In the genomic region with DNA sequence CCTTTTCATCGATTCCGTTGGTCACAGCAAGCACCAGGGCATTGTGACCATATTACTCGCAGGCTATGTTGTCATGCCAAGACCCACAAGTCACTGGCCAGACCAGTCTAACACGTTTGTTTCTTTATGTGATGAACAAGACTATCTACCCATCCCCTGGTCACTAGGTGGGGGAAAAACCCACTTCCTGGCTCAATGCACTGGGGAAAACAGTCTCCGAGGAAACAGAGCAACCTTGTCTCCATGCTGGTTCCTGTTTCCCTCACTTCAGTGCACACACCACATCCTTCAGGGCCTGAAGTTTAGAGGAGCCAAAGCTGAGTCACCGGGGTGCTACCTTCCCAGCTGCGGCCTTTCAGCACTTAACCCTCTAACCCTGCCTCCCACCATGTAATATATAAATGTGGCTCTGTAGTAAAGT, we compare ENCODE assay signal across 1 cellular context.
TF ChIP-seq lines count a peak whose summit lies in the region.

No MANE protein-coding gene starts in this region.

TF ChIP-seq in GM12878, 131 proteins besides CTCF, POLR2A, EP300 and RAD21 (continued from another document and continues in another):
- TF ChIP-seq NFIC (IDR thresholded peaks at IDR 0.05; ENCODE audit: low read depth, low read length) (peak; percentile 70), ZNF384 (IDR thresholded peaks at IDR 0.05; ENCODE audit: borderline replicate concordance, low read depth, low read length) (no peak), ASH2L (IDR thresholded peaks at IDR 0.05; ENCODE audit: borderline replicate concordance, low read depth) (peak; percentile 16; the same call in 1 of the 2 replicates), JUNB (IDR thresholded peaks at IDR 0.05) (peak; percentile 9; the same call in 1 of the 2 replicates), KLF5 (IDR thresholded peaks at IDR 0.05; ENCODE audit: partially characterized antibody) (no peak), DPF2 (IDR thresholded peaks at IDR 0.05) (0 out of 2 replicates have a peak, but pooled peaks have one; percentile 37), ETV6 (conservative IDR thresholded peaks at IDR 0.05 in 1 of 2, IDR thresholded peaks at IDR 0.05 in 1 of 2; ENCODE audit: borderline replicate concordance in 1 of 2, low read depth in 1 of 2) (peak in 1 of 2 experiments; percentile 90; a peak in 2 of 4 replicates), JUND (IDR thresholded peaks at IDR 0.05; ENCODE audit: low read depth, low read length) (no peak), BRCA1 (IDR thresholded peaks at IDR 0.05; ENCODE audit: low read depth, low read length) (no peak), ZNF274 (IDR thresholded peaks at IDR 0.05; ENCODE audit: insufficient read depth, insufficient read length) (no peak), MXI1 (IDR thresholded peaks at IDR 0.05; ENCODE audit: low read depth, low read length) (0 out of 2 replicates have a peak, but pooled peaks have one; percentile 23), TCF12 (IDR thresholded peaks at IDR 0.05; ENCODE audit: low read depth, low read length) (0 out of 2 replicates have a peak, but pooled peaks have one; percentile 27), PAX8 (IDR thresholded peaks at IDR 0.05) (no peak), TCF7 (IDR thresholded peaks at IDR 0.05; ENCODE audit: borderline replicate concordance) (no peak), ZZZ3 (IDR thresholded peaks at IDR 0.05; ENCODE audit: control insufficient read depth, insufficient read length, low read depth) (no peak), TCF3 (IDR thresholded peaks at IDR 0.05; ENCODE audit: borderline replicate concordance, insufficient read depth, low read depth, low read length) (0 out of 2 replicates have a peak, but pooled peaks have one; percentile 29), SUZ12 (IDR thresholded peaks at IDR 0.05; ENCODE audit: unreplicated experiment) (no peak), KAT2A (conservative IDR thresholded peaks at IDR 0.05; ENCODE audit: control insufficient read depth, low read depth, low read length) (no peak), STAT1 (conservative IDR thresholded peaks at IDR 0.05) (no peak), ESRRA (IDR thresholded peaks at IDR 0.05; ENCODE audit: low read length) (no peak), MTA2 (IDR thresholded peaks at IDR 0.05; ENCODE audit: low read depth) (0 out of 2 replicates have a peak, but pooled peaks have one; percentile 22), RELA (IDR thresholded peaks at IDR 0.05; ENCODE audit: borderline replicate concordance, partially characterized antibody) (no peak), STAT3 (IDR thresholded peaks at IDR 0.05; ENCODE audit: low read depth, low read length) (no peak), POU2F2 (IDR thresholded peaks at IDR 0.05; ENCODE audit: borderline replicate concordance, low read depth, low read length) (no peak), FOXK2 (IDR thresholded peaks at IDR 0.05) (no peak), HCFC1 (IDR thresholded peaks at IDR 0.05; ENCODE audit: low read length) (no peak), ZNF217 (IDR thresholded peaks at IDR 0.05) (no peak), PAX5 (IDR thresholded peaks at IDR 0.05; ENCODE audit: borderline replicate concordance, low read depth, low read length) (peak; percentile 85), SRF (IDR thresholded peaks at IDR 0.05; ENCODE audit: low read depth in 2 of 2, low read length in 2 of 2) (no peak), CHD2 (IDR thresholded peaks at IDR 0.05; ENCODE audit: borderline replicate concordance, low read depth, low read length) (0 out of 2 replicates have a peak, but pooled peaks have one; percentile 21), BMI1 (IDR thresholded peaks at IDR 0.05; ENCODE audit: borderline replicate concordance) (no peak), BHLHE40 (IDR thresholded peaks at IDR 0.05; ENCODE audit: borderline replicate concordance in 1 of 2, low read depth in 2 of 2, low read length in 1 of 2) (peak in 1 of 2 experiments; percentile 16; a peak in 1 of 4 replicates), FOXM1 (IDR thresholded peaks at IDR 0.05; ENCODE audit: low read depth, low read length) (0 out of 2 replicates have a peak, but pooled peaks have one; percentile 31), HDGF (IDR thresholded peaks at IDR 0.05) (no peak)
- TF ChIP-seq, protein P1, sequence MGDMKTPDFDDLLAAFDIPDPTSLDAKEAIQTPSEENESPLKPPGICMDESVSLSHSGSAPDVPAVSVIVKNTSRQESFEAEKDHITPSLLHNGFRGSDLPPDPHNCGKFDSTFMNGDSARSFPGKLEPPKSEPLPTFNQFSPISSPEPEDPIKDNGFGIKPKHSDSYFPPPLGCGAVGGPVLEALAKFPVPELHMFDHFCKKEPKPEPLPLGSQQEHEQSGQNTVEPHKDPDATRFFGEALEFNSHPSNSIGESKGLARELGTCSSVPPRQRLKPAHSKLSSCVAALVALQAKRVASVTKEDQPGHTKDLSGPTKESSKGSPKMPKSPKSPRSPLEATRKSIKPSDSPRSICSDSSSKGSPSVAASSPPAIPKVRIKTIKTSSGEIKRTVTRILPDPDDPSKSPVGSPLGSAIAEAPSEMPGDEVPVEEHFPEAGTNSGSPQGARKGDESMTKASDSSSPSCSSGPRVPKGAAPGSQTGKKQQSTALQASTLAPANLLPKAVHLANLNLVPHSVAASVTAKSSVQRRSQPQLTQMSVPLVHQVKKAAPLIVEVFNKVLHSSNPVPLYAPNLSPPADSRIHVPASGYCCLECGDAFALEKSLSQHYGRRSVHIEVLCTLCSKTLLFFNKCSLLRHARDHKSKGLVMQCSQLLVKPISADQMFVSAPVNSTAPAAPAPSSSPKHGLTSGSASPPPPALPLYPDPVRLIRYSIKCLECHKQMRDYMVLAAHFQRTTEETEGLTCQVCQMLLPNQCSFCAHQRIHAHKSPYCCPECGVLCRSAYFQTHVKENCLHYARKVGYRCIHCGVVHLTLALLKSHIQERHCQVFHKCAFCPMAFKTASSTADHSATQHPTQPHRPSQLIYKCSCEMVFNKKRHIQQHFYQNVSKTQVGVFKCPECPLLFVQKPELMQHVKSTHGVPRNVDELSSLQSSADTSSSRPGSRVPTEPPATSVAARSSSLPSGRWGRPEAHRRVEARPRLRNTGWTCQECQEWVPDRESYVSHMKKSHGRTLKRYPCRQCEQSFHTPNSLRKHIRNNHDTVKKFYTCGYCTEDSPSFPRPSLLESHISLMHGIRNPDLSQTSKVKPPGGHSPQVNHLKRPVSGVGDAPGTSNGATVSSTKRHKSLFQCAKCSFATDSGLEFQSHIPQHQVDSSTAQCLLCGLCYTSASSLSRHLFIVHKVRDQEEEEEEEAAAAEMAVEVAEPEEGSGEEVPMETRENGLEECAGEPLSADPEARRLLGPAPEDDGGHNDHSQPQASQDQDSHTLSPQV (IDR thresholded peaks at IDR 0.05): no peak
- TF ChIP-seq, protein P2, sequence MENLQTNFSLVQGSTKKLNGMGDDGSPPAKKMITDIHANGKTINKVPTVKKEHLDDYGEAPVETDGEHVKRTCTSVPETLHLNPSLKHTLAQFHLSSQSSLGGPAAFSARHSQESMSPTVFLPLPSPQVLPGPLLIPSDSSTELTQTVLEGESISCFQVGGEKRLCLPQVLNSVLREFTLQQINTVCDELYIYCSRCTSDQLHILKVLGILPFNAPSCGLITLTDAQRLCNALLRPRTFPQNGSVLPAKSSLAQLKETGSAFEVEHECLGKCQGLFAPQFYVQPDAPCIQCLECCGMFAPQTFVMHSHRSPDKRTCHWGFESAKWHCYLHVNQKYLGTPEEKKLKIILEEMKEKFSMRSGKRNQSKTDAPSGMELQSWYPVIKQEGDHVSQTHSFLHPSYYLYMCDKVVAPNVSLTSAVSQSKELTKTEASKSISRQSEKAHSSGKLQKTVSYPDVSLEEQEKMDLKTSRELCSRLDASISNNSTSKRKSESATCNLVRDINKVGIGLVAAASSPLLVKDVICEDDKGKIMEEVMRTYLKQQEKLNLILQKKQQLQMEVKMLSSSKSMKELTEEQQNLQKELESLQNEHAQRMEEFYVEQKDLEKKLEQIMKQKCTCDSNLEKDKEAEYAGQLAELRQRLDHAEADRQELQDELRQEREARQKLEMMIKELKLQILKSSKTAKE (IDR thresholded peaks at IDR 0.05; ENCODE audit: low read depth, poor library complexity, severe bottlenecking): no peak
- TF ChIP-seq, protein P3, sequence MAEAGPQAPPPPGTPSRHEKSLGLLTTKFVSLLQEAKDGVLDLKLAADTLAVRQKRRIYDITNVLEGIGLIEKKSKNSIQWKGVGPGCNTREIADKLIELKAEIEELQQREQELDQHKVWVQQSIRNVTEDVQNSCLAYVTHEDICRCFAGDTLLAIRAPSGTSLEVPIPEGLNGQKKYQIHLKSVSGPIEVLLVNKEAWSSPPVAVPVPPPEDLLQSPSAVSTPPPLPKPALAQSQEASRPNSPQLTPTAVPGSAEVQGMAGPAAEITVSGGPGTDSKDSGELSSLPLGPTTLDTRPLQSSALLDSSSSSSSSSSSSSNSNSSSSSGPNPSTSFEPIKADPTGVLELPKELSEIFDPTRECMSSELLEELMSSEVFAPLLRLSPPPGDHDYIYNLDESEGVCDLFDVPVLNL (IDR thresholded peaks at IDR 0.05; ENCODE audit: low read depth, low read length): no peak
- TF ChIP-seq, protein P4, sequence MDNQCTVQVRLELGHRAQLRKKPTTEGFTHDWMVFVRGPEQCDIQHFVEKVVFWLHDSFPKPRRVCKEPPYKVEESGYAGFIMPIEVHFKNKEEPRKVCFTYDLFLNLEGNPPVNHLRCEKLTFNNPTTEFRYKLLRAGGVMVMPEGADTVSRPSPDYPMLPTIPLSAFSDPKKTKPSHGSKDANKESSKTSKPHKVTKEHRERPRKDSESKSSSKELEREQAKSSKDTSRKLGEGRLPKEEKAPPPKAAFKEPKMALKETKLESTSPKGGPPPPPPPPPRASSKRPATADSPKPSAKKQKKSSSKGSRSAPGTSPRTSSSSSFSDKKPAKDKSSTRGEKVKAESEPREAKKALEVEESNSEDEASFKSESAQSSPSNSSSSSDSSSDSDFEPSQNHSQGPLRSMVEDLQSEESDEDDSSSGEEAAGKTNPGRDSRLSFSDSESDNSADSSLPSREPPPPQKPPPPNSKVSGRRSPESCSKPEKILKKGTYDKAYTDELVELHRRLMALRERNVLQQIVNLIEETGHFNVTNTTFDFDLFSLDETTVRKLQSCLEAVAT (IDR thresholded peaks at IDR 0.05): no peak
- TF ChIP-seq, protein P5, sequence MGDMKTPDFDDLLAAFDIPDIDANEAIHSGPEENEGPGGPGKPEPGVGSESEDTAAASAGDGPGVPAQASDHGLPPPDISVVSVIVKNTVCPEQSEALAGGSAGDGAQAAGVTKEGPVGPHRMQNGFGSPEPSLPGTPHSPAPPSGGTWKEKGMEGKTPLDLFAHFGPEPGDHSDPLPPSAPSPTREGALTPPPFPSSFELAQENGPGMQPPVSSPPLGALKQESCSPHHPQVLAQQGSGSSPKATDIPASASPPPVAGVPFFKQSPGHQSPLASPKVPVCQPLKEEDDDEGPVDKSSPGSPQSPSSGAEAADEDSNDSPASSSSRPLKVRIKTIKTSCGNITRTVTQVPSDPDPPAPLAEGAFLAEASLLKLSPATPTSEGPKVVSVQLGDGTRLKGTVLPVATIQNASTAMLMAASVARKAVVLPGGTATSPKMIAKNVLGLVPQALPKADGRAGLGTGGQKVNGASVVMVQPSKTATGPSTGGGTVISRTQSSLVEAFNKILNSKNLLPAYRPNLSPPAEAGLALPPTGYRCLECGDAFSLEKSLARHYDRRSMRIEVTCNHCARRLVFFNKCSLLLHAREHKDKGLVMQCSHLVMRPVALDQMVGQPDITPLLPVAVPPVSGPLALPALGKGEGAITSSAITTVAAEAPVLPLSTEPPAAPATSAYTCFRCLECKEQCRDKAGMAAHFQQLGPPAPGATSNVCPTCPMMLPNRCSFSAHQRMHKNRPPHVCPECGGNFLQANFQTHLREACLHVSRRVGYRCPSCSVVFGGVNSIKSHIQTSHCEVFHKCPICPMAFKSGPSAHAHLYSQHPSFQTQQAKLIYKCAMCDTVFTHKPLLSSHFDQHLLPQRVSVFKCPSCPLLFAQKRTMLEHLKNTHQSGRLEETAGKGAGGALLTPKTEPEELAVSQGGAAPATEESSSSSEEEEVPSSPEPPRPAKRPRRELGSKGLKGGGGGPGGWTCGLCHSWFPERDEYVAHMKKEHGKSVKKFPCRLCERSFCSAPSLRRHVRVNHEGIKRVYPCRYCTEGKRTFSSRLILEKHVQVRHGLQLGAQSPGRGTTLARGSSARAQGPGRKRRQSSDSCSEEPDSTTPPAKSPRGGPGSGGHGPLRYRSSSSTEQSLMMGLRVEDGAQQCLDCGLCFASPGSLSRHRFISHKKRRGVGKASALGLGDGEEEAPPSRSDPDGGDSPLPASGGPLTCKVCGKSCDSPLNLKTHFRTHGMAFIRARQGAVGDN (IDR thresholded peaks at IDR 0.05): no peak
- TF ChIP-seq, protein P6, sequence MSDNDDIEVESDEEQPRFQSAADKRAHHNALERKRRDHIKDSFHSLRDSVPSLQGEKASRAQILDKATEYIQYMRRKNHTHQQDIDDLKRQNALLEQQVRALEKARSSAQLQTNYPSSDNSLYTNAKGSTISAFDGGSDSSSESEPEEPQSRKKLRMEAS (IDR thresholded peaks at IDR 0.05; ENCODE audit: low read depth, low read length): no peak
- TF ChIP-seq, protein P7, sequence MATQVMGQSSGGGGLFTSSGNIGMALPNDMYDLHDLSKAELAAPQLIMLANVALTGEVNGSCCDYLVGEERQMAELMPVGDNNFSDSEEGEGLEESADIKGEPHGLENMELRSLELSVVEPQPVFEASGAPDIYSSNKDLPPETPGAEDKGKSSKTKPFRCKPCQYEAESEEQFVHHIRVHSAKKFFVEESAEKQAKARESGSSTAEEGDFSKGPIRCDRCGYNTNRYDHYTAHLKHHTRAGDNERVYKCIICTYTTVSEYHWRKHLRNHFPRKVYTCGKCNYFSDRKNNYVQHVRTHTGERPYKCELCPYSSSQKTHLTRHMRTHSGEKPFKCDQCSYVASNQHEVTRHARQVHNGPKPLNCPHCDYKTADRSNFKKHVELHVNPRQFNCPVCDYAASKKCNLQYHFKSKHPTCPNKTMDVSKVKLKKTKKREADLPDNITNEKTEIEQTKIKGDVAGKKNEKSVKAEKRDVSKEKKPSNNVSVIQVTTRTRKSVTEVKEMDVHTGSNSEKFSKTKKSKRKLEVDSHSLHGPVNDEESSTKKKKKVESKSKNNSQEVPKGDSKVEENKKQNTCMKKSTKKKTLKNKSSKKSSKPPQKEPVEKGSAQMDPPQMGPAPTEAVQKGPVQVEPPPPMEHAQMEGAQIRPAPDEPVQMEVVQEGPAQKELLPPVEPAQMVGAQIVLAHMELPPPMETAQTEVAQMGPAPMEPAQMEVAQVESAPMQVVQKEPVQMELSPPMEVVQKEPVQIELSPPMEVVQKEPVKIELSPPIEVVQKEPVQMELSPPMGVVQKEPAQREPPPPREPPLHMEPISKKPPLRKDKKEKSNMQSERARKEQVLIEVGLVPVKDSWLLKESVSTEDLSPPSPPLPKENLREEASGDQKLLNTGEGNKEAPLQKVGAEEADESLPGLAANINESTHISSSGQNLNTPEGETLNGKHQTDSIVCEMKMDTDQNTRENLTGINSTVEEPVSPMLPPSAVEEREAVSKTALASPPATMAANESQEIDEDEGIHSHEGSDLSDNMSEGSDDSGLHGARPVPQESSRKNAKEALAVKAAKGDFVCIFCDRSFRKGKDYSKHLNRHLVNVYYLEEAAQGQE (IDR thresholded peaks at IDR 0.05; ENCODE audit: low read depth, low read length): no peak
